Comparison of ENCODE assay signal across 1 cellular context in the genomic region with DNA sequence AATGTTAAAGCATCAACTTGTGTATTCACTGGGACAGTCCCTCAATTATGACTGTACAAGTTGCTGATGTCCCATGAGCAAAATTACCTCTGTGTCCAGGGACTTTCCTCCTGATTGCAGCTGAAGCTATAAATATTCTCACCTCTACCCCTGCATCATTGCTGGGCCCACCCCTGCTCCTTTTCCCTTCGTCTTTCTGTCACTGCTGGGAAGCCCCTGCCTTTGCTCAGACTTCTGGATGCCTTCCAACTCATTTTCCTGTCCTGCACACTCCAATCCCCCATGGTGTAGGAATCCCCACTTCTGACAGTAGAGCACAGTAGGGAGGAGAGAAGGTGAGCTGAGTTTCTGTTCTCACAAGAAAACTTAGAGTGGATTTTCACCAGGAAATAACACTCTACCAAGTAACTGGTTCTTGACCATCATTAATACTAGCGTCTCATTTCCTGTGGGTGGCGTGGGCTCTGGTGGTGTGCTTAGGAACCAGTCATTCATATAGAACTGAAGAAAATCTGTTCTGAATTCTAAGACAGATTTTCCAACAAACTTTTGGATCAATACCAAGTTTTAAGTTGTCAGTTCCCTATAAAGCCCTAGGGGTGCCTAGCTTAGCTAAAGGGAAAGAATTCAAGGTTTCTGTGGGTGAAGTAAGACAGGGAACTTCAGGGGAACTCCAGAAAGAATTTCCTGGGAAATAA.
TF ChIP-seq lines count a peak whose summit lies in the region.

No MANE protein-coding gene starts in this region.

TF ChIP-seq in IMR-90, 13 proteins besides CTCF, POLR2A, EP300 and RAD21 (continued from another document):
- TF ChIP-seq, protein P1, sequence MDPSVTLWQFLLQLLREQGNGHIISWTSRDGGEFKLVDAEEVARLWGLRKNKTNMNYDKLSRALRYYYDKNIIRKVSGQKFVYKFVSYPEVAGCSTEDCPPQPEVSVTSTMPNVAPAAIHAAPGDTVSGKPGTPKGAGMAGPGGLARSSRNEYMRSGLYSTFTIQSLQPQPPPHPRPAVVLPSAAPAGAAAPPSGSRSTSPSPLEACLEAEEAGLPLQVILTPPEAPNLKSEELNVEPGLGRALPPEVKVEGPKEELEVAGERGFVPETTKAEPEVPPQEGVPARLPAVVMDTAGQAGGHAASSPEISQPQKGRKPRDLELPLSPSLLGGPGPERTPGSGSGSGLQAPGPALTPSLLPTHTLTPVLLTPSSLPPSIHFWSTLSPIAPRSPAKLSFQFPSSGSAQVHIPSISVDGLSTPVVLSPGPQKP (IDR thresholded peaks at IDR 0.05; ENCODE audit: borderline replicate concordance, low read depth, low read length): no peak
- no peak for TF ChIP-seq NFE2L2 (IDR thresholded peaks at IDR 0.05; ENCODE audit: low read depth, low read length)
- TF ChIP-seq SMC3 (IDR thresholded peaks at IDR 0.05; ENCODE audit: low read depth, low read length): no peak
- TF ChIP-seq, protein P2, sequence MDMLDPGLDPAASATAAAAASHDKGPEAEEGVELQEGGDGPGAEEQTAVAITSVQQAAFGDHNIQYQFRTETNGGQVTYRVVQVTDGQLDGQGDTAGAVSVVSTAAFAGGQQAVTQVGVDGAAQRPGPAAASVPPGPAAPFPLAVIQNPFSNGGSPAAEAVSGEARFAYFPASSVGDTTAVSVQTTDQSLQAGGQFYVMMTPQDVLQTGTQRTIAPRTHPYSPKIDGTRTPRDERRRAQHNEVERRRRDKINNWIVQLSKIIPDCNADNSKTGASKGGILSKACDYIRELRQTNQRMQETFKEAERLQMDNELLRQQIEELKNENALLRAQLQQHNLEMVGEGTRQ (IDR thresholded peaks at IDR 0.05; ENCODE audit: low read depth, low read length): no peak
